In genomic region chr16:72400257-72401078, GRCh38 we compare ENCODE assay signal across 8 cellular contexts.
DNase-seq lines count a peak whose midpoint lies in the region; ATAC-seq and TF ChIP-seq lines count a peak whose summit lies in the region.

No MANE protein-coding gene starts in this region.

- peak; percentile 70 to 84 for DNase-seq in cardiac muscle cell (ENCODE audit: low read depth in 1 of 2, low spot score in 1 of 2)
- DNase-seq in Right ventricle myocardium superior = no peak
- peak; percentile 47 for DNase-seq in NCI-H748 (lab: John Stamatoyannopoulos, UW; ENCODE audit: unreplicated experiment)
- DNase-seq in astrocyte of the cerebellum (ENCODE audit: low read depth) = peak; percentile 45
- DNase-seq in iPS-NIHi7 (ENCODE audit: extremely low spot score) = peak; percentile 76
- peak; percentile 3 to 11 for DNase-seq in stimulated activated CD4-positive, alpha-beta T cell treated with anti-CD3 and anti-CD28 coated beads, Interleukin-4, amount 100 ng/mL, for 48 hours (ENCODE audit: low read depth in 2 of 2)

- TF ChIP-seq CTCF in cardiac muscle cell (IDR thresholded peaks at IDR 0.05; ENCODE audit: low read depth, low read length) (peak; percentile 83), astrocyte of the cerebellum (IDR thresholded peaks at IDR 0.05; ENCODE audit: low read depth, low read length, missing control alignments) (peak; percentile 79)

- H3K4me3 ChIP-seq in cardiac muscle cell (no peak overlapping the region), astrocyte of the cerebellum (ENCODE audit: low read depth, low read length) (no peak overlapping the region)

- in situ Hi-C loops in astrocyte of the cerebellum (cut with HindIII; ENCODE audit: low sequenced_read_pairs) = no loop called here

- H3K36me3 ChIP-seq in cardiac muscle cell = no peaks in the 10 kb centered on the region

- no peak overlapping the region for H3K27ac ChIP-seq in cardiac muscle cell

- intact Hi-C loops in Right ventricle myocardium superior (cut with DNase I) = loop anchor here (10.0 kb wide), 1 partner anchor 1474 kb away; no protein-coding TSS in a partner anchor

- no peak for ATAC-seq in Right ventricle myocardium superior (ENCODE audit: poor library complexity)
- peak; percentile 59 for ATAC-seq in HG02798 (IDR thresholded peaks at IDR 0.05; ENCODE audit: poor library complexity, unreplicated experiment)
- ATAC-seq in GM19452 (IDR thresholded peaks at IDR 0.05; ENCODE audit: unreplicated experiment) = no peak

- H3K4me1 ChIP-seq in cardiac muscle cell (ENCODE audit: low read depth) = no peaks in the 10 kb centered on the region

- H3K27me3 ChIP-seq in cardiac muscle cell = no peaks in the 10 kb centered on the region

- no peaks in the 10 kb centered on the region for H3K9me3 ChIP-seq in cardiac muscle cell (ENCODE audit: low read depth)
